21 cellular contexts compared by ENCODE assay signal in genomic region chr10:11882646-11883375, GRCh38. TPM values are rescaled to one million over a fixed set of nuclear protein-coding genes. Genes with fewer than 3 reads are reported as not detected.
DNase-seq lines count a peak whose midpoint lies in the region; FAIRE-seq and TF ChIP-seq lines count a peak whose summit lies in the region.
"Had no signal": no experiment of that assay in that cellular context is flagged by ENCODE, and none has a peak within 500 bp of the region (broad histone marks: within the 10 kb centered on the region; RNA-seq: fewer than 3 reads in every experiment).

No MANE protein-coding gene starts in this region.

- TF ChIP-seq POLR2A in GM12891 (IDR thresholded peaks at IDR 0.05; ENCODE audit: low read depth, low read length) = no peak

- no peak for TF ChIP-seq CTCF in Caco-2 (IDR thresholded peaks at IDR 0.05; ENCODE audit: insufficient read depth in 1 of 2, low read depth in 1 of 2, low read length in 1 of 2, severe bottlenecking in 1 of 2, unreplicated experiment in 1 of 2)
- TF ChIP-seq CTCF in astrocyte (IDR thresholded peaks at IDR 0.05; ENCODE audit: insufficient read depth, low read depth, low read length) = no peak
- no peak for TF ChIP-seq CTCF in neural crest cell (conservative IDR thresholded peaks at IDR 0.05)

- H2AFZ ChIP-seq in astrocyte (ENCODE audit: low read depth, low read length) = no peak overlapping the region

- DNase-seq in Caco-2 = no peak
- peak; percentile 59 for DNase-seq in M059J (ENCODE audit: low read depth)
- no peak for DNase-seq in astrocyte (ENCODE audit: low read depth)
- no peak for DNase-seq in neural crest cell (ENCODE audit: low read depth, low spot score)
- DNase-seq in GM12891 (ENCODE audit: insufficient read length, low spot score) = no peak
- DNase-seq in GDM1 (lab: John Stamatoyannopoulos, UW) = no peak
- no peak for DNase-seq in activated T-helper 2 cell treated with anti-CD3 and anti-CD28 coated beads, Interferon-gamma antibody, Interleukin-2, Interleukin-4, amounts not matched to agents 10 μg/mL and 5 μg/mL and 100 μg/mL, durations not matched to agents 14 hours and 24 hours and 36 hours (ENCODE audit: low spot score)
- DNase-seq in NOMO-1 treated with DMSO at 0.1 percent for 48 hours (lab: John Stamatoyannopoulos, UW; ENCODE audit: unreplicated experiment) = no peak
- DNase-seq: activated CD4-positive, alpha-beta T cell treated with anti-CD3 and anti-CD28 coated beads for 48 hours; activated CD8-positive, alpha-beta memory T cell treated with anti-CD3 and anti-CD28 coated beads, Interleukin-2, amount 50 U/mL, for 4 hours; activated naive CD4-positive, alpha-beta T cell treated with anti-CD3 and anti-CD28 coated beads for 36 hours; gastrocnemius medialis; left colon; NCI-H1092 treated with DMSO at 0.1 percent for 48 hours; NCI-H69 had no signal

- H3K4me2 ChIP-seq in astrocyte (ENCODE audit: low read length) = peak overlapping the region; percentile 46

- H3K36me3 ChIP-seq in Caco-2 (ENCODE audit: control insufficient read depth, insufficient read depth, low read length) = no peaks in the 10 kb centered on the region
- H3K36me3 ChIP-seq in astrocyte (ENCODE audit: insufficient read depth, low read length) = no peaks in the 10 kb centered on the region
- H3K36me3 ChIP-seq: ascending aorta, gastrocnemius medialis, vagina had no signal

- H3K27me3 ChIP-seq in Caco-2 (replicated peaks; ENCODE audit: control insufficient read depth, insufficient read depth, low read length) = no peaks in the 10 kb centered on the region
- H3K27me3 ChIP-seq in astrocyte (ENCODE audit: insufficient read depth, low read length) = no peaks in the 10 kb centered on the region
- H3K27me3 ChIP-seq: ascending aorta, gastrocnemius medialis, vagina had no signal

- BruUV-seq in Caco-2 (replicated peaks; lab: Mats Ljungman, UMichigan) = TSS peak; percentile 71

- FAIRE-seq in astrocyte (lab: Jason Lieb, UNC) (no peak), GM12891 (lab: Jason Lieb, UNC) (no peak)
- FAIRE-seq: colon, G401.6, GM12892 had no signal

- H3K9me3 ChIP-seq in Caco-2 = no peaks in the 10 kb centered on the region
- no peaks in the 10 kb centered on the region for H3K9me3 ChIP-seq in astrocyte (ENCODE audit: insufficient read depth, low read depth, low read length)
- H3K9me3 ChIP-seq: ascending aorta, gastrocnemius medialis, vagina had no signal

- peak overlapping the region; percentile 97 for H3K27ac Mint-ChIP-seq in Caco-2 (ENCODE audit: unreplicated experiment)
- peak overlapping the region; percentile 29 for H3K27ac Mint-ChIP-seq in astrocyte (ENCODE audit: unreplicated experiment)
- peak overlapping the region; percentile 92 for H3K27ac Mint-ChIP-seq in neural crest cell (ENCODE audit: unreplicated experiment)
- no peak overlapping the region for H3K27ac Mint-ChIP-seq in activated T-helper 2 cell treated with anti-CD3 and anti-CD28 coated beads, Interferon-gamma antibody, Interleukin-2, Interleukin-4, amounts not matched to agents 10 μg/mL and 5 μg/mL and 100 μg/mL, durations not matched to agents 14 hours and 24 hours and 36 hours
- H3K27ac Mint-ChIP-seq: activated naive CD4-positive, alpha-beta T cell treated with anti-CD3 and anti-CD28 coated beads for 36 hours had no signal

- H3K27me3 Mint-ChIP-seq in Caco-2 (ENCODE audit: insufficient read depth, unreplicated experiment) = no peaks in the 10 kb centered on the region
- no peaks in the 10 kb centered on the region for H3K27me3 Mint-ChIP-seq in astrocyte (ENCODE audit: low read depth, unreplicated experiment)
- no peaks in the 10 kb centered on the region for H3K27me3 Mint-ChIP-seq in neural crest cell (ENCODE audit: low read depth)
- peaks cover 3% of the 10 kb centered on the region for H3K27me3 Mint-ChIP-seq in activated T-helper 2 cell treated with anti-CD3 and anti-CD28 coated beads, Interferon-gamma antibody, Interleukin-2, Interleukin-4, amounts not matched to agents 10 μg/mL and 5 μg/mL and 100 μg/mL, durations not matched to agents 14 hours and 24 hours and 36 hours (ENCODE audit: low read depth)

- POLR2A ChIA-PET in Caco-2 (lab: Charles Lee) = interaction anchor here (0.6 kb wide), 1 partner anchor 67 kb away, joined by 3 read pairs; no protein-coding TSS in a partner anchor

- H3K4me1 ChIP-seq in Caco-2 (peaks cover 32% of the 10 kb centered on the region), astrocyte (ENCODE audit: insufficient read depth, low read length) (peaks cover 8% of the 10 kb centered on the region)
- H3K4me1 ChIP-seq: ascending aorta, gastrocnemius medialis, vagina had no signal

- CTCF ChIA-PET in Caco-2 (lab: Charles Lee) = interaction anchor here (0.7 kb wide), 1 partner anchor 19 kb away, joined by 3 read pairs; no protein-coding TSS in a partner anchor

- H3K4me1 Mint-ChIP-seq in Caco-2 (ENCODE audit: low read depth, unreplicated experiment) (peaks cover 19% of the 10 kb centered on the region), astrocyte (ENCODE audit: low read depth, unreplicated experiment) (peaks cover 13% of the 10 kb centered on the region), neural crest cell (peaks cover 5% of the 10 kb centered on the region)
- peaks cover 9% of the 10 kb centered on the region for H3K4me1 Mint-ChIP-seq in activated T-helper 2 cell treated with anti-CD3 and anti-CD28 coated beads, Interferon-gamma antibody, Interleukin-2, Interleukin-4, amounts not matched to agents 10 μg/mL and 5 μg/mL and 100 μg/mL, durations not matched to agents 14 hours and 24 hours and 36 hours (ENCODE audit: low read depth)

- intact Hi-C loops in Caco-2 (cut with micrococcal nuclease; ENCODE audit: unreplicated experiment) = loop anchor here (1.0 kb wide), 1 partner anchor 15 kb away; no protein-coding TSS in a partner anchor
- intact Hi-C loops in activated T-helper 2 cell treated with anti-CD3 and anti-CD28 coated beads, Interferon-gamma antibody, Interleukin-2, Interleukin-4, amounts not matched to agents 10 μg/mL and 5 μg/mL and 100 μg/mL, durations not matched to agents 14 hours and 24 hours and 36 hours (cut with micrococcal nuclease) = no loop called here

- H3K9ac ChIP-seq in astrocyte (ENCODE audit: low read length) = no peak overlapping the region

- H3K9me3 Mint-ChIP-seq in Caco-2 (ENCODE audit: unreplicated experiment) (no peaks in the 10 kb centered on the region), astrocyte (ENCODE audit: unreplicated experiment) (no peaks in the 10 kb centered on the region), neural crest cell (no peaks in the 10 kb centered on the region)
- H3K9me3 Mint-ChIP-seq in activated T-helper 2 cell treated with anti-CD3 and anti-CD28 coated beads, Interferon-gamma antibody, Interleukin-2, Interleukin-4, amounts not matched to agents 10 μg/mL and 5 μg/mL and 100 μg/mL, durations not matched to agents 14 hours and 24 hours and 36 hours = no peaks in the 10 kb centered on the region
- H3K9me3 Mint-ChIP-seq: activated naive CD4-positive, alpha-beta T cell treated with anti-CD3 and anti-CD28 coated beads for 36 hours had no signal

- no peaks in the 10 kb centered on the region for H3K79me2 ChIP-seq in astrocyte (ENCODE audit: insufficient read depth, low read length)

- H3K4me3 Mint-ChIP-seq in Caco-2 (ENCODE audit: unreplicated experiment) (no peak overlapping the region), astrocyte (ENCODE audit: unreplicated experiment) (no peak overlapping the region), neural crest cell (no peak overlapping the region)
- H3K4me3 Mint-ChIP-seq in activated T-helper 2 cell treated with anti-CD3 and anti-CD28 coated beads, Interferon-gamma antibody, Interleukin-2, Interleukin-4, amounts not matched to agents 10 μg/mL and 5 μg/mL and 100 μg/mL, durations not matched to agents 14 hours and 24 hours and 36 hours (ENCODE audit: low read depth) = no peak overlapping the region
- H3K4me3 Mint-ChIP-seq: activated naive CD4-positive, alpha-beta T cell treated with anti-CD3 and anti-CD28 coated beads for 36 hours had no signal

- no peaks in the 10 kb centered on the region for H4K20me1 ChIP-seq in astrocyte (ENCODE audit: insufficient read depth, low read length)

- H3K4me3 ChIP-seq in Caco-2 (ENCODE audit: low read depth, low read length) (no peak overlapping the region), astrocyte (ENCODE audit: insufficient read depth, low read depth, low read length) (no peak overlapping the region)
- H3K4me3 ChIP-seq: ascending aorta, gastrocnemius medialis, vagina had no signal

- H3K36me3 Mint-ChIP-seq in Caco-2 (ENCODE audit: insufficient read depth, unreplicated experiment) (peaks cover 19% of the 10 kb centered on the region), astrocyte (ENCODE audit: low read depth, unreplicated experiment) (no peaks in the 10 kb centered on the region), neural crest cell (ENCODE audit: low read depth) (no peaks in the 10 kb centered on the region)
- no peaks in the 10 kb centered on the region for H3K36me3 Mint-ChIP-seq in activated T-helper 2 cell treated with anti-CD3 and anti-CD28 coated beads, Interferon-gamma antibody, Interleukin-2, Interleukin-4, amounts not matched to agents 10 μg/mL and 5 μg/mL and 100 μg/mL, durations not matched to agents 14 hours and 24 hours and 36 hours (ENCODE audit: low read depth)

- H3K27ac ChIP-seq in astrocyte (ENCODE audit: low read depth, low read length) = no peak overlapping the region
- H3K27ac ChIP-seq: ascending aorta, gastrocnemius medialis, HL-60, vagina had no signal

TF ChIP-seq in GM12891, 5 proteins besides CTCF, POLR2A, EP300 and RAD21:
- TF ChIP-seq TAF1 (IDR thresholded peaks at IDR 0.05; ENCODE audit: low read depth, low read length) = no peak
- TF ChIP-seq SPI1 (IDR thresholded peaks at IDR 0.05; ENCODE audit: low read depth, low read length) = no peak
- no peak for TF ChIP-seq POLR2AphosphoS5 (IDR thresholded peaks at IDR 0.05; ENCODE audit: low read depth, low read length)
- TF ChIP-seq PAX5 (IDR thresholded peaks at IDR 0.05; ENCODE audit: insufficient read depth, low read length, severe bottlenecking) = no peak
- no peak for TF ChIP-seq POU2F2 (IDR thresholded peaks at IDR 0.05; ENCODE audit: low read depth, low read length)

RNA-seq across cellular contexts. Expression of gene PROSER2, which starts 59.7 kb away (rescaled TPM):
- total RNA-seq in Caco-2 (2022) (123 and 134 TPM in 2 replicates), astrocyte (10.3 and 12.1 TPM in 2 replicates), neural crest cell (7.5 and 7.7 TPM in 2 replicates)
- total RNA-seq in M059J (2014; rRNA removed; shearing (Covaris generic)) = 2.1 and 4.7 TPM in 2 replicates
- 0.72 TPM for polyA plus RNA-seq in GM12891 (2012; ENCODE audit: low read depth, missing spikeins)
- 0.37 and 0.39 TPM in 2 replicates for total RNA-seq in activated T-helper 2 cell treated with anti-CD3 and anti-CD28 coated beads, Interferon-gamma antibody, Interleukin-2, Interleukin-4, amounts not matched to agents 10 μg/mL and 5 μg/mL and 100 μg/mL, durations not matched to agents 14 hours and 24 hours and 36 hours
